In the genomic region with DNA sequence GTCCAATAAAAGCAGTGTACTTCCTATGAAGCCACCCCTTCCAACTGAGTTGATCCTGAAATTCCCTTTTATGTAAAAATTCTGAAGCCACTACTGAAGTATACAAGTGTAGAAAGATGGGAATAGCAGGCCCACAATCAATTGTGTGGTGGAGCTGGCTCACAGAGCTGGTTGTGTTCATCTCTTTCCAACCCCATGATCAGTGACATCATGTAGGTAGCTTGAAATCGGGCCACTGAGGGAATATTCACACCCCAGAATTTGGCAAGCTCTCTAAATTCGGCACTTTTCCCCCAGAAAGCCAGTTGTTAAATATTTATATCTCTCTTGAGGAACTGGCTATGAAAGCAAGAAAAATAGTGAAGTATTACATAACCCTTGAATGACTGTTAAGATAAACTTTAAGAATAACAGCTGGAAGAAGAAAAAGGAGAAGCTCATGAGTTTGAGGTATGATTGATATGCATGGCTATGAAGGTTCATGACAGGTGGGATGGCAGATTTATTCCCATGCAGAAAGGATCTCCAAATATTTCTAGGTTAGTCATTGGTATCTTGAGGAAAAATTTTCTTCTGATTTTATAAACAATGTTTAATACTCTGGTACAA, we compare ENCODE assay signal across 24 cellular contexts.
DNase-seq lines count a peak whose midpoint lies in the region; ATAC-seq and TF ChIP-seq lines count a peak whose summit lies in the region.
"Had no signal": no experiment of that assay in that cellular context is flagged by ENCODE, and none has a peak within 500 bp of the region (broad histone marks: within the 10 kb centered on the region; RNA-seq: fewer than 3 reads in every experiment).

No MANE protein-coding gene starts in this region.

- H3K27ac Mint-ChIP-seq in stimulated activated effector memory CD8-positive, alpha-beta T cell treated with anti-CD3 and anti-CD28 coated beads, Interleukin-12 subunit alpha, Interleukin-12 subunit beta, amount 100 ng/mL, for 72 hours: peak overlapping the region; percentile 70
- H3K27ac Mint-ChIP-seq: activated naive CD8-positive, alpha-beta T cell treated with anti-CD3 and anti-CD28 coated beads, Interleukin-2, amount 10 ng/mL, durations not matched to agents 7 days and 5 days; B cell; WTC11 had no signal

- no peak overlapping the region for H3K4me3 Mint-ChIP-seq in stimulated activated effector memory CD8-positive, alpha-beta T cell treated with anti-CD3 and anti-CD28 coated beads, Interleukin-12 subunit alpha, Interleukin-12 subunit beta, amount 100 ng/mL, for 72 hours
- H3K4me3 Mint-ChIP-seq: activated CD8-positive, alpha-beta T cell treated with anti-CD3 and anti-CD28 coated beads for 36 hours; activated naive CD8-positive, alpha-beta T cell treated with anti-CD3 and anti-CD28 coated beads, Interleukin-2, amount 10 ng/mL, durations not matched to agents 7 days and 5 days; B cell; WTC11 had no signal

- TF ChIP-seq CTCF in fibroblast of pulmonary artery (IDR thresholded peaks at IDR 0.05; ENCODE audit: low read length, missing control alignments): no peak

- H3K36me3 Mint-ChIP-seq in stimulated activated effector memory CD8-positive, alpha-beta T cell treated with anti-CD3 and anti-CD28 coated beads, Interleukin-12 subunit alpha, Interleukin-12 subunit beta, amount 100 ng/mL, for 72 hours: peaks cover 20% of the 10 kb centered on the region
- H3K36me3 Mint-ChIP-seq: WTC11 had no signal

- no peaks in the 10 kb centered on the region for H3K9me3 Mint-ChIP-seq in stimulated activated effector memory CD8-positive, alpha-beta T cell treated with anti-CD3 and anti-CD28 coated beads, Interleukin-12 subunit alpha, Interleukin-12 subunit beta, amount 100 ng/mL, for 72 hours

- DNase-seq in KBM-7 (peak; percentile 14), OCI-M1 (lab: John Stamatoyannopoulos, UW) (peak; percentile 55), fibroblast of pulmonary artery (ENCODE audit: low read depth) (peak; percentile 25), retina (no peak)
- DNase-seq in stimulated activated effector memory CD8-positive, alpha-beta T cell treated with anti-CD3 and anti-CD28 coated beads, Interleukin-12 subunit alpha, Interleukin-12 subunit beta, amount 100 ng/mL, for 72 hours (ENCODE audit: low spot score in 2 of 2): no peak
- DNase-seq in activated CD4-positive, alpha-beta T cell treated with anti-CD3 and anti-CD28 coated beads, Interleukin-2, amount 50 U/mL, for 1 hour: no peak
- DNase-seq: activated CD8-positive, alpha-beta T cell treated with anti-CD3 and anti-CD28 coated beads for 36 hours; activated naive CD8-positive, alpha-beta T cell treated with anti-CD3 and anti-CD28 coated beads, Interleukin-2, amount 10 ng/mL, durations not matched to agents 7 days and 5 days; activated T-cell treated with anti-CD3 and anti-CD28 coated beads, Interleukin-2, amount 50 U/mL, for 48 hours; dermis blood vessel endothelial cell; GDM1; Karpas-422; left lung; NCI-H1417 treated with DMSO at 0.1 percent for 48 hours; NCI-H2171 treated with DMSO at 0.1 percent for 48 hours; NCI-H774; pancreas; RPMI8226; stimulated activated CD4-positive, alpha-beta T cell treated with anti-CD3 and anti-CD28 coated beads, Interleukin-2, amount 100 ng/mL, for 48 hours; substantia nigra; uterus had no signal

- in situ Hi-C loops in KBM-7 (cut with MboI; ENCODE audit: low pct_unique_long_range_greater_than_20kb, low sequenced_read_pairs): loop anchor here (25.0 kb wide), 1 partner anchor 169 kb away; no protein-coding TSS in a partner anchor

- peaks cover 79% of the 10 kb centered on the region for H3K4me1 Mint-ChIP-seq in stimulated activated effector memory CD8-positive, alpha-beta T cell treated with anti-CD3 and anti-CD28 coated beads, Interleukin-12 subunit alpha, Interleukin-12 subunit beta, amount 100 ng/mL, for 72 hours

- no peak overlapping the region for H3K4me3 ChIP-seq in fibroblast of pulmonary artery (replicated peaks; ENCODE audit: low read depth, low read length)
- H3K4me3 ChIP-seq: left lung, pancreas, uterus had no signal

- no peak for ATAC-seq in stimulated activated effector memory CD8-positive, alpha-beta T cell treated with anti-CD3 and anti-CD28 coated beads, Interleukin-12 subunit alpha, Interleukin-12 subunit beta, amount 100 ng/mL, for 72 hours
- ATAC-seq in GM21367 (IDR thresholded peaks at IDR 0.05; ENCODE audit: unreplicated experiment): no peak
- ATAC-seq: activated CD8-positive, alpha-beta T cell treated with anti-CD3 and anti-CD28 coated beads for 36 hours; left lung; pancreas; WTC11 had no signal

Comparison
In these comparisons a context has a peak if more than half of its experiments do, and no peak if none do; other contexts are left out.
1. DNase-seq: peak in KBM-7 (single experiment), OCI-M1 (single experiment) and fibroblast of pulmonary artery (single experiment); none in stimulated activated effector memory CD8-positive, alpha-beta T cell treated with anti-CD3 and anti-CD28 coated beads, Interleukin-12 subunit alpha, Interleukin-12 subunit beta, amount 100 ng/mL, for 72 hours (0 of 2), activated CD4-positive, alpha-beta T cell treated with anti-CD3 and anti-CD28 coated beads, Interleukin-2, amount 50 U/mL, for 1 hour (single experiment) and retina (single experiment).